ENCODE assay signal across 8 cellular contexts in genomic region chr19:19663292-19664120, GRCh38. TPM values are rescaled to one million over a fixed set of nuclear protein-coding genes. Genes with fewer than 3 reads are reported as not detected.
DNase-seq lines count a peak whose midpoint lies in the region; TF ChIP-seq lines count a peak whose summit lies in the region.

Gene ATP13A1, minus strand, starts transcription at chr19:19663676. Its CDS starts 10 bp downstream, at chr19:19663666.

- no peak for TF ChIP-seq CTCF in GM20000 (IDR thresholded peaks at IDR 0.05; ENCODE audit: extremely low read depth, missing control alignments)

- peaks cover 23% of the 10 kb centered on the region for H3K4me1 ChIP-seq in effector memory CD4-positive, alpha-beta T cell (ENCODE audit: control insufficient read depth, insufficient read depth, low read length, poor library complexity, severe bottlenecking)

- no peaks in the 10 kb centered on the region for H3K9me3 ChIP-seq in effector memory CD4-positive, alpha-beta T cell (ENCODE audit: control insufficient read depth, low read length)

- peaks cover 13% of the 10 kb centered on the region for H3K36me3 ChIP-seq in effector memory CD4-positive, alpha-beta T cell (ENCODE audit: control insufficient read depth, insufficient read depth, low read length)

- H3K27me3 ChIP-seq in effector memory CD4-positive, alpha-beta T cell (replicated peaks; ENCODE audit: control insufficient read depth, insufficient read depth, low read length, poor library complexity, severe bottlenecking), result no peaks in the 10 kb centered on the region

- H3K27ac ChIP-seq in effector memory CD4-positive, alpha-beta T cell (ENCODE audit: insufficient read depth, low read length, poor library complexity, severe bottlenecking), result peak within 1 kb of the TSS; percentile 92

- H3K4me3 ChIP-seq in effector memory CD4-positive, alpha-beta T cell (ENCODE audit: insufficient read depth, low read depth, low read length, poor library complexity, severe bottlenecking), result peak within 1 kb of the TSS; percentile 58

- DNase-seq in COR-L47 (lab: John Stamatoyannopoulos, UW), result peak; percentile 99
- DNase-seq in GM20000 (ENCODE audit: low spot score), result peak; percentile 91
- peak; percentile 91 for DNase-seq in HT-29 (ENCODE audit: low spot score)
- DNase-seq in NK-92 treated with Interleukin-12 subunit alpha and Interleukin-12 subunit beta, amount 100 ng/mL, for 24 hours (lab: John Stamatoyannopoulos, UW), result peak; percentile 97
- peak; percentile 98 for DNase-seq in activated CD8-positive, alpha-beta memory T cell treated with anti-CD3 and anti-CD28 coated beads for 24 hours
- peak; percentile 94 to 95 (median 94) for DNase-seq in effector memory CD4-positive, alpha-beta T cell
- peak; percentile 98 for DNase-seq in medulla oblongata (ENCODE audit: extremely low spot score)
- DNase-seq in stimulated activated CD8-positive, alpha-beta memory T cell treated with anti-CD3 and anti-CD28 coated beads, Interleukin-12 subunit alpha, Interleukin-12 subunit beta, amount 100 ng/mL, for 1 hour (ENCODE audit: low read depth), result peak; percentile 92

RNA-seq across cellular contexts. Expression of gene ATP13A1, which starts in this region (rescaled TPM):
- 38.8 and 42.0 TPM in 2 replicates for total RNA-seq in HT-29 (2014; rRNA removed; shearing (Covaris generic))

Comparison
In these comparisons a context has a peak if more than half of its experiments do, and no peak if none do; other contexts are left out.
1. Peak in every context shown above with its lines: DNase-seq, H3K4me3 ChIP-seq and H3K27ac ChIP-seq.